1 cellular context compared by ENCODE assay signal in genomic region chr20:63653041-63653973, GRCh38.
TF ChIP-seq lines count a peak whose summit lies in the region.

Gene STMN3 (minus strand): TSS chr20:63653424. CDS start chr20:63653345, 79 bp downstream.

TF ChIP-seq in HepG2, 621 proteins besides CTCF, POLR2A, EP300 and RAD21 (continued from another document and continues in another):
- TF ChIP-seq ELF1 (CRISPR knock-in tag; IDR thresholded peaks at IDR 0.05) (peak; percentile 90), KDM1A (CRISPR knock-in tag; IDR thresholded peaks at IDR 0.05) (peak; percentile 70; the same call in 1 of the 2 replicates), ARNT2 (CRISPR knock-in tag; IDR thresholded peaks at IDR 0.05; ENCODE audit: low read depth) (peak; percentile 99), ARID3A (IDR thresholded peaks at IDR 0.05; ENCODE audit: low read depth, low read length) (no peak), TEF (CRISPR knock-in tag; IDR thresholded peaks at IDR 0.05) (peak; percentile 96), POGZ (CRISPR knock-in tag; IDR thresholded peaks at IDR 0.05) (peak; percentile 44; the same call in 1 of the 2 replicates), HOMEZ (CRISPR knock-in tag; IDR thresholded peaks at IDR 0.05; ENCODE audit: low read depth) (peak; percentile 93), ZBTB33 (CRISPR knock-in tag; IDR thresholded peaks at IDR 0.05) (peak; percentile 84), ZNF883 (CRISPR knock-in tag; IDR thresholded peaks at IDR 0.05; ENCODE audit: not compliant biosample characterization) (peak; percentile 86), ZNF547 (CRISPR knock-in tag; IDR thresholded peaks at IDR 0.05) (peak; percentile 83), ZNF639 (CRISPR knock-in tag; conservative IDR thresholded peaks at IDR 0.05) (peak; percentile 98), ZNF20 (CRISPR knock-in tag; IDR thresholded peaks at IDR 0.05) (no peak), SNRNP70 (IDR thresholded peaks at IDR 0.05; ENCODE audit: low read depth, low read length) (no peak), REPIN1 (CRISPR knock-in tag; IDR thresholded peaks at IDR 0.05; ENCODE audit: borderline replicate concordance, low read depth) (peak; percentile 91), ZNF414 (CRISPR knock-in tag; IDR thresholded peaks at IDR 0.05) (peak; percentile 97; the same call in 1 of the 2 replicates), SP5 (CRISPR knock-in tag; IDR thresholded peaks at IDR 0.05; ENCODE audit: borderline replicate concordance, low read depth) (peak; percentile 64), U2AF2 (IDR thresholded peaks at IDR 0.05; ENCODE audit: low read depth, low read length) (no peak), MEIS1 (CRISPR knock-in tag; IDR thresholded peaks at IDR 0.05; ENCODE audit: borderline replicate concordance) (peak; percentile 96), ZNF740 (CRISPR knock-in tag; IDR thresholded peaks at IDR 0.05) (0 out of 2 replicates have a peak, but pooled peaks have one; percentile 72), AFF4 (CRISPR knock-in tag; IDR thresholded peaks at IDR 0.05) (peak; percentile 87; the same call in 1 of the 2 replicates), CEBPZ (IDR thresholded peaks at IDR 0.05; ENCODE audit: low read length) (no peak), JUND (CRISPR knock-in tag; IDR thresholded peaks at IDR 0.05) (0 out of 2 replicates have a peak, but pooled peaks have one; percentile 54), NFKBIZ (CRISPR knock-in tag; IDR thresholded peaks at IDR 0.05) (peak; percentile 98), AHR (CRISPR knock-in tag; IDR thresholded peaks at IDR 0.05) (peak; percentile 99), IKZF1 (IDR thresholded peaks at IDR 0.05) (no peak), ZNF646 (CRISPR knock-in tag; IDR thresholded peaks at IDR 0.05) (0 out of 2 replicates have a peak, but pooled peaks have one; percentile 56), ZNF24 (IDR thresholded peaks at IDR 0.05) (no peak), ETV6 (CRISPR knock-in tag; conservative IDR thresholded peaks at IDR 0.05) (peak; percentile 99), ZNF180 (CRISPR knock-in tag; IDR thresholded peaks at IDR 0.05; ENCODE audit: borderline replicate concordance, low read depth) (peak; percentile 86; the same call in 1 of the 2 replicates), ZBTB21 (CRISPR knock-in tag; IDR thresholded peaks at IDR 0.05) (peak; percentile 82; the same call in 1 of the 2 replicates), ZIK1 (CRISPR knock-in tag; IDR thresholded peaks at IDR 0.05; ENCODE audit: borderline replicate concordance, low read depth) (0 out of 2 replicates have a peak, but pooled peaks have one; percentile 85), CAMTA2 (CRISPR knock-in tag; IDR thresholded peaks at IDR 0.05; ENCODE audit: borderline replicate concordance) (peak; percentile 22; the same call in 1 of the 2 replicates), ZNF776 (CRISPR knock-in tag; IDR thresholded peaks at IDR 0.05) (peak; percentile 92), ZNF652 (CRISPR knock-in tag; IDR thresholded peaks at IDR 0.05; ENCODE audit: borderline replicate concordance, low read depth) (peak; percentile 71)
